In genomic region chr14:23969433-23970282, GRCh38 we compare ENCODE assay signal across 8 cellular contexts. TPM values are rescaled to one million over a fixed set of nuclear protein-coding genes. Genes with fewer than 3 reads are reported as not detected.
DNase-seq lines count a peak whose midpoint lies in the region; ATAC-seq and TF ChIP-seq lines count a peak whose summit lies in the region.
"Not testable (repeated sequence)": the region's sequence is repeated elsewhere in the genome, so short reads cannot be mapped to it uniquely, and the experiment has no call there.

No MANE protein-coding gene starts in this region.

- not testable (repeated sequence) for H3K27me3 Mint-ChIP-seq in activated T-cell treated with anti-CD3 and anti-CD28 coated beads, Interleukin-2, amount 50 U/mL, for 4 hours (ENCODE audit: low read depth)

- H3K27me3 ChIP-seq in Panc1 (ENCODE audit: control insufficient read depth, insufficient read depth, low read length); lower lobe of right lung (ENCODE audit: low read depth); spleen (replicated peaks in 1 of 7); uterus: not testable (repeated sequence)

- in situ Hi-C loops in Panc1 (cut with HindIII; ENCODE audit: low pct_unique_long_range_greater_than_20kb, low sequenced_read_pairs), result not testable (repeated sequence)

- WGBS in spleen, 5 donors, result 10 to 27% (median 10%) methylated on average over 6 to 58 of the region's 65 CpGs

- not testable (repeated sequence) for H3K36me3 ChIP-seq in Panc1 (ENCODE audit: control insufficient read depth, insufficient read depth, low read length); lower lobe of right lung; spleen; uterus

- not testable (repeated sequence) for BruUV-seq in Panc1 (replicated peaks; lab: Mats Ljungman, UMichigan)

- POLR2A ChIA-PET in Panc1 (lab: Charles Lee), result not testable (repeated sequence)

- H3K4me1 ChIP-seq in Panc1 (ENCODE audit: control insufficient read depth, insufficient read depth, low read length); lower lobe of right lung; spleen; uterus: not testable (repeated sequence)

- H3K9me3 Mint-ChIP-seq in activated T-cell treated with anti-CD3 and anti-CD28 coated beads, Interleukin-2, amount 50 U/mL, for 4 hours, result not testable (repeated sequence)

- H3K27ac ChIP-seq in Panc1 (ENCODE audit: low read length); lower lobe of right lung: not testable (repeated sequence)
- H3K27ac ChIP-seq in spleen (peak overlapping the region in 4 of 8 donors; percentile 5 to 80 (median 64)), uterus (peak overlapping the region; percentile 14 to 68)

- not testable (repeated sequence) for TF ChIP-seq CTCF in Panc1 (IDR thresholded peaks at IDR 0.05); lower lobe of right lung (IDR thresholded peaks at IDR 0.05); spleen (IDR thresholded peaks at IDR 0.05 in 8 of 11, conservative IDR thresholded peaks at IDR 0.05 in 3 of 11); uterus (IDR thresholded peaks at IDR 0.05)

- H3K36me3 Mint-ChIP-seq in activated T-cell treated with anti-CD3 and anti-CD28 coated beads, Interleukin-2, amount 50 U/mL, for 4 hours (ENCODE audit: insufficient read depth), result not testable (repeated sequence)

- H3K4me3 ChIP-seq in Panc1 (ENCODE audit: low read depth in 2 of 2, low read length in 2 of 2) (peak overlapping the region; percentile 7 to 23; a peak in 1 of 4 replicates), lower lobe of right lung (peak overlapping the region; percentile 50), spleen (peak overlapping the region; percentile 27 to 73 (median 39)), uterus (peak overlapping the region; percentile 25 to 47)

- peak overlapping the region; percentile 46 for H3K4me3 Mint-ChIP-seq in activated T-cell treated with anti-CD3 and anti-CD28 coated beads, Interleukin-2, amount 50 U/mL, for 4 hours

- H3K4me1 Mint-ChIP-seq in activated T-cell treated with anti-CD3 and anti-CD28 coated beads, Interleukin-2, amount 50 U/mL, for 4 hours (ENCODE audit: low read depth), result not testable (repeated sequence)

- not testable (repeated sequence) for DNase-seq in Panc1 (ENCODE audit: low read depth, low spot score)
- peak; percentile 51 for DNase-seq in activated T-cell treated with anti-CD3 and anti-CD28 coated beads, Interleukin-2, amount 50 U/mL, for 4 hours
- peak; percentile 19 for DNase-seq in effector CD4-positive, alpha-beta T cell
- DNase-seq in lower lobe of right lung (peak; percentile 63), spleen (peak; percentile 83), uterus (peak; percentile 68 to 82)

- intact Hi-C loops in Panc1 (cut with micrococcal nuclease; ENCODE audit: unreplicated experiment); lower lobe of right lung (cut with DNase I); spleen (cut with DNase I; ENCODE audit: low total_unique reads): not testable (repeated sequence)
- intact Hi-C loops in uterus (cut with DNase I; ENCODE audit: low total_unique reads), result loop anchor here (5.0 kb wide), 1 partner anchor 48 kb away; no protein-coding TSS in a partner anchor

- ATAC-seq in GM19035 (IDR thresholded peaks at IDR 0.05; ENCODE audit: unreplicated experiment) (peak; percentile 87), HG03159 (IDR thresholded peaks at IDR 0.05; ENCODE audit: unreplicated experiment) (peak; percentile 72), Panc1 (peak; percentile 80), lower lobe of right lung (peak; percentile 90 to 95)
- peak; percentile 93 for ATAC-seq in activated T-cell treated with anti-CD3 and anti-CD28 coated beads, Interleukin-2, amount 50 U/mL, for 4 hours

- H3K9me3 ChIP-seq in Panc1 (ENCODE audit: control insufficient read depth, insufficient read depth, low read depth, low read length); lower lobe of right lung; spleen; uterus: not testable (repeated sequence)

- CTCF ChIA-PET in Panc1 (lab: Charles Lee), result not testable (repeated sequence)

- not testable (repeated sequence) for TF ChIP-seq POLR2A in spleen (IDR thresholded peaks at IDR 0.05); uterus (IDR thresholded peaks at IDR 0.05)

RNA-seq across cellular contexts. Expression of gene DHRS4, which starts 16.1 kb away (rescaled TPM):
- total RNA-seq in Panc1 (2021; ENCODE audit: unreplicated experiment) (13.5 TPM), lower lobe of right lung (35.4 TPM), spleen (10 to 100 TPM; 15.5 to 31.8 (median 23.2) TPM), uterus (10 to 100 TPM; 19.7 to 57.9 (median 28.6) TPM)
- polyA plus RNA-seq in Panc1 (2012; ENCODE audit: insufficient read length), result 26.6 TPM
- 10 to 100 TPM; 12.6 to 23.0 (median 19.4) TPM for total RNA-seq in activated T-cell treated with anti-CD3 and anti-CD28 coated beads, Interleukin-2, amount 50 U/mL, for 4 hours
- 10 to 100 TPM; 31.6 to 59.9 (median 38.5) TPM for polyA plus RNA-seq in spleen

RNA-seq across cellular contexts. Expression of gene DHRS4L2, which starts 19.1 kb away (rescaled TPM):
- total RNA-seq in Panc1 (2021; ENCODE audit: unreplicated experiment) (8.0 TPM), lower lobe of right lung (19.4 TPM), spleen (10 to 100 TPM in 6 of 7 donors, 1 to 10 TPM in 1; 9.2 to 32.5 (median 19.9) TPM), uterus (10 to 100 TPM in 2 of 4 donors, 1 to 10 TPM in 1, under 1 TPM in 1; 0.88 to 17.2 (median 8.6) TPM)
- 5.2 TPM for polyA plus RNA-seq in Panc1 (2012; ENCODE audit: insufficient read length)
- 10 to 100 TPM; 10.8 to 15.9 (median 12.5) TPM for total RNA-seq in activated T-cell treated with anti-CD3 and anti-CD28 coated beads, Interleukin-2, amount 50 U/mL, for 4 hours
- polyA plus RNA-seq in spleen, result 10 to 100 TPM; 31.3 to 54.4 (median 42.7) TPM
